19 cellular contexts compared by ENCODE assay signal in the genomic region with DNA sequence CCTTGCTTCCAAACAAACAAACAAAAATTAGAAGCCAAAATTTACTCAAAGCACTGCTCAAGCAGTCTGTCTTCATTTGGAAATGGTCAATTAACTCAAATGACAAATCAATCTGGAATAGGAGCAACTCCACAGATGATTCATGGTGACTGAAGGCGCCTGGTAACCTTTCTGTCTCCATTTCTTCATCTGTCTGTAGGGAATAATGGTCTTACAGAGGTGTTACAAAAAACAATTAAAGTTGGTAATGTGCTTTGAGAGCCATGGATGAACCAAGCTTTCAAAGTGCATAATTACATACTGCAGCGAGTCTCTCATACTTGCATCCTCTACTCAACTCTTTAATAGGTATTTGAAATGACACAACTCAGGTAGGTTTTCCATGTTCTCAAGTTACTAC.
"Had no signal": no experiment of that assay in that cellular context is flagged by ENCODE, and none has a peak within 500 bp of the region (broad histone marks: within the 10 kb centered on the region; RNA-seq: fewer than 3 reads in every experiment).

No MANE protein-coding gene starts in this region.

- DNase-seq: effector CD4-positive, alpha-beta T cell; endodermal cell; heart left ventricle; hippocampal formation; naive thymus-derived CD4-positive, alpha-beta T cell; nephron progenitor cell; psoas muscle; spleen; stimulated activated CD4-positive, alpha-beta T cell treated with anti-CD3 and anti-CD28 coated beads, Interleukin-2, amount 100 ng/mL, for 24 hours; stimulated activated CD4-positive, alpha-beta T cell treated with anti-CD3 and anti-CD28 coated beads, Interleukin-4, amount 100 ng/mL, for 4 hours; stimulated activated naive B cell treated with anti-CD40 and anti-IgM and Interleukin-4, amounts not matched to agents 10 μg/mL and 1 μg/mL and 100 μg/mL, for 72 hours; stimulated activated naive CD8-positive, alpha-beta T cell treated with anti-CD3 and anti-CD28 coated beads, Interleukin-15, amount 100 ng/mL, for 72 hours; testis; upper lobe of right lung had no signal

- H3K36me3 ChIP-seq: heart left ventricle, spleen, tibial nerve, upper lobe of right lung had no signal

- H3K27ac ChIP-seq: coronary artery, heart left ventricle, psoas muscle, spleen, testis, tibial nerve, upper lobe of right lung had no signal

- H3K9me3 ChIP-seq: heart left ventricle, psoas muscle, spleen, testis, tibial nerve, upper lobe of right lung had no signal

- H3K27me3 ChIP-seq: heart left ventricle, spleen, testis, tibial nerve, upper lobe of right lung had no signal

- FAIRE-seq: endothelial cell of umbilical vein, frontal cortex had no signal

- H3K4me1 ChIP-seq: heart left ventricle, psoas muscle, spleen, testis, tibial nerve, upper lobe of right lung had no signal

- H3K4me3 ChIP-seq: coronary artery, heart left ventricle, psoas muscle, spleen, testis, tibial nerve, upper lobe of right lung had no signal

- ATAC-seq: heart left ventricle; naive thymus-derived CD4-positive, alpha-beta T cell; psoas muscle; sciatic nerve; stimulated activated naive B cell treated with anti-CD40 and anti-IgM and Interleukin-4, amounts not matched to agents 10 μg/mL and 1 μg/mL and 100 μg/mL, for 72 hours; stimulated activated naive CD8-positive, alpha-beta T cell treated with anti-CD3 and anti-CD28 coated beads, Interleukin-15, amount 100 ng/mL, for 72 hours; upper lobe of right lung had no signal
